Comparison of ENCODE assay signal across 1 cellular context in genomic region chr3:50419595-50419994, GRCh38.
A peak's percentile ranks its signal among the peaks of the same experiment; 100 is the strongest.
TF ChIP-seq lines count a peak whose summit lies in the region.

No MANE protein-coding gene starts in this region.

TF ChIP-seq in K562, 482 proteins besides CTCF, POLR2A, EP300 and RAD21 (continued from another document):
- no peak for TF ChIP-seq ZNF592 (IDR thresholded peaks at IDR 0.05)
- TF ChIP-seq POLR3A (IDR thresholded peaks at IDR 0.05; ENCODE audit: borderline replicate concordance, extremely low read depth, insufficient read depth, insufficient read length), result peak; percentile 47
- TF ChIP-seq GTF3C2 (IDR thresholded peaks at IDR 0.05; ENCODE audit: borderline replicate concordance, extremely low read depth, insufficient read length), result peak; percentile 86
- peak; percentile 42; the same call in 1 of the 2 replicates for TF ChIP-seq GATA2 (CRISPR knock-in tag; IDR thresholded peaks at IDR 0.05)
- 0 out of 2 replicates have a peak, but pooled peaks have one; percentile 55 for TF ChIP-seq ESRRA (IDR thresholded peaks at IDR 0.05; ENCODE audit: borderline replicate concordance, low read depth)
